Comparison of ENCODE assay signal across 10 cellular contexts in genomic region chr1:90763506-90763905, GRCh38. TPM values are rescaled to one million over a fixed set of nuclear protein-coding genes. Genes with fewer than 3 reads are reported as not detected.
"Had no signal": no experiment of that assay in that cellular context is flagged by ENCODE, and none has a peak within 500 bp of the region (broad histone marks: within the 10 kb centered on the region; RNA-seq: fewer than 3 reads in every experiment).

No MANE protein-coding gene starts in this region.

- H2AFZ ChIP-seq: GM23338 had no signal

- H3K4me3 Mint-ChIP-seq: GM23338, HFFc6 had no signal

- DNase-seq: H7, HFFc6, IMR-90, KBM-7 had no signal

- H3K9me3 ChIP-seq: HAP-1 had no signal

- H3K9me3 Mint-ChIP-seq: GM23338 had no signal

- ATAC-seq: GM23338, HCT116 had no signal

- H3K4me2 ChIP-seq: GM23338 had no signal

- H3K36me3 ChIP-seq: HAP-1 had no signal

- FAIRE-seq: HTR-8/SVneo had no signal

- H3K4me1 ChIP-seq: HAP-1 had no signal

- H3K4me3 ChIP-seq: GM23338, HAP-1 had no signal

- H3K27ac Mint-ChIP-seq: GM23338, HFFc6 had no signal

RNA-seq across cellular contexts. Expression of gene BARHL2, which starts 46.4 kb away (rescaled TPM):
- total RNA-seq: GM23338, H4, H7, HFFc6, HT-29, IMR-90 had no signal
- polyA plus RNA-seq: GM23338, IMR-90 had no signal
